9 cellular contexts compared by ENCODE assay signal in the genomic region with DNA sequence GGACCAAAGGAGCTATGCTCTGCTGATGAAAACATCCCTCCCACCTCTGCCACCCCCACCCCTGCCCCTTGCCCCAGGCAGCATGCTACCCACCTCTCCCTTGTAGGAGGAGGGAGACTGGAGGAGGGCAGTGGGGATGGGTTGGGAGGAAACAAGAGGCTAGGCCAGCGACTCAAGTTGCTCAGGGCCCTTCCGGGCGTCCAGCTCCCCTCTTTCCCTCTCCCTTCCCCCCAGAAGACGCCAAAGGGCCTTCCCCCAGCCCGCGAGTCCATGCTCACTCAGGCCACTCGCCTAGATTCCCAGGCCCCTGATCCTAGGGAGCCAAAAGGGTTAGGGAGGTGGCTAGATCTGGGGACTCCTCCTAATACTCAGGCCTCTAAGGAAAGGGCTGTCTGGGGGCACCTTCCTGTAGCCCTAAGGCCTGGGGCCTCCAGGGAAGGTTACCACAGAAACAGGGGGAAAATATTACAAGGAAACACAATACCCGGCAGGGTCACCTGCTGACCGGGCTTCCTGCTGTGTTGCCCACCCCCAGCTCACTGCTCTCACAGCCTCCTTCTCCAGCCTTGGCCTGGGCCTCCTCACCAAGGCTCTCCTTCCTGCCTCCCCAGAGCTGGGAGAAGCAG. TPM values are rescaled to one million over a fixed set of nuclear protein-coding genes. Genes with fewer than 3 reads are reported as not detected.
DNase-seq lines count a peak whose midpoint lies in the region; ATAC-seq, FAIRE-seq and TF ChIP-seq lines count a peak whose summit lies in the region.
"Had no signal": no experiment of that assay in that cellular context is flagged by ENCODE, and none has a peak within 500 bp of the region (broad histone marks: within the 10 kb centered on the region; RNA-seq: fewer than 3 reads in every experiment).

No MANE protein-coding gene starts in this region.

- H3K79me2 ChIP-seq in PC-3 (ENCODE audit: low read length) (peaks cover 86% of the 10 kb centered on the region), endothelial cell of umbilical vein (ENCODE audit: control insufficient read depth, insufficient read depth, low read length) (peaks cover 78% of the 10 kb centered on the region), osteoblast (ENCODE audit: insufficient read depth, low read length) (peaks cover 69% of the 10 kb centered on the region)

- CTCF ChIA-PET in BJ (lab: Yijun Ruan, JAX) (interaction anchor here (0.7 to 4.6 kb wide), 15 partner anchors 10 to 132 kb away, joined by 3 to 41 read pairs (median 5); a partner anchor contains a TSS), PC-3 (lab: Charles Lee) (interaction anchor here (2.8 kb wide), 1 partner anchor 21 kb away, joined by 14 read pairs; no protein-coding TSS in a partner anchor), endothelial cell of umbilical vein (lab: Charles Lee) (interaction anchor here (0.8 to 7.8 kb wide), 12 partner anchors 9 to 107 kb away, joined by 3 to 246 read pairs (median 4); a partner anchor contains a TSS)

- peaks cover 11% of the 10 kb centered on the region for H3K36me3 ChIP-seq in BJ (ENCODE audit: control insufficient read depth, insufficient read depth, low read length)
- peaks cover 10% of the 10 kb centered on the region for H3K36me3 ChIP-seq in PC-3 (ENCODE audit: low read depth, low read length)
- H3K36me3 ChIP-seq in endothelial cell of umbilical vein (ENCODE audit: control insufficient read depth in 2 of 2, extremely low read depth in 1 of 2, insufficient read depth in 2 of 2, low read length in 2 of 2): peaks cover 4 to 7% of the 10 kb centered on the region in 2 experiments
- H3K36me3 ChIP-seq in osteoblast (ENCODE audit: insufficient read depth, low read length): peaks cover 6% of the 10 kb centered on the region

- H3K4me1 ChIP-seq in PC-3 (ENCODE audit: insufficient read depth, low read length) (peaks cover 70% of the 10 kb centered on the region), endothelial cell of umbilical vein (ENCODE audit: control insufficient read depth, extremely low read depth, insufficient read depth, low read length) (peaks cover 75% of the 10 kb centered on the region), osteoblast (ENCODE audit: insufficient read depth, low read length) (peaks cover 71% of the 10 kb centered on the region)

- no peaks in the 10 kb centered on the region for H3K9me2 ChIP-seq in PC-3 (replicated peaks; ENCODE audit: low read length)

- H3K9ac ChIP-seq in PC-3 (ENCODE audit: low read length) (no peak overlapping the region), endothelial cell of umbilical vein (replicated peaks; ENCODE audit: extremely low read depth, insufficient read depth, low read length) (peak overlapping the region; percentile 91)

- H3K4me3 ChIP-seq in BJ (ENCODE audit: low read depth, low read length) (peak overlapping the region; percentile 68), PC-3 (ENCODE audit: low read length) (no peak overlapping the region; the same call in 1 of the 2 replicates), endothelial cell of umbilical vein (replicated peaks in 1 of 3; ENCODE audit: insufficient read depth in 1 of 3, low read depth in 1 of 3, low read length in 3 of 3) (peak overlapping the region; percentile 1 to 85 (median 79)), osteoblast (ENCODE audit: insufficient read depth, low read length) (peak overlapping the region; percentile 84)

- intact Hi-C loops in PC-3 (cut with micrococcal nuclease): no loop called here
- intact Hi-C loops in endothelial cell of umbilical vein (cut with micrococcal nuclease): loop anchor here (1.0 to 5.0 kb wide), 4 partner anchors 8 to 1444 kb away; a partner anchor contains a TSS

- TF ChIP-seq POLR2A in endothelial cell of umbilical vein (IDR thresholded peaks at IDR 0.05; ENCODE audit: low read depth, low read length): no peak

- no peak overlapping the region for H3K27ac ChIP-seq in PC-3 (ENCODE audit: low read length)
- peak overlapping the region; percentile 87 for H3K27ac ChIP-seq in endothelial cell of umbilical vein (ENCODE audit: insufficient read depth, low read depth, low read length)
- H3K27ac ChIP-seq in osteoblast (ENCODE audit: low read depth, low read length): peak overlapping the region; percentile 67

- FAIRE-seq in endothelial cell of umbilical vein (lab: Jason Lieb, UNC): peak; percentile 85

- no peaks in the 10 kb centered on the region for H3F3A ChIP-seq in PC-3 (ENCODE audit: low read length, unreplicated experiment)

- H3K27me3 ChIP-seq in BJ (ENCODE audit: control insufficient read depth, insufficient read depth, low read length): no peaks in the 10 kb centered on the region
- H3K27me3 ChIP-seq in PC-3 (ENCODE audit: low read length): no peaks in the 10 kb centered on the region
- H3K27me3 ChIP-seq in endothelial cell of umbilical vein (ENCODE audit: control insufficient read depth in 2 of 2, insufficient read depth in 2 of 2, low read length in 2 of 2): no peaks in the 10 kb centered on the region
- H3K27me3 ChIP-seq in osteoblast (ENCODE audit: insufficient read depth, low read length): no peaks in the 10 kb centered on the region

- TF ChIP-seq CTCF in BJ (IDR thresholded peaks at IDR 0.05; ENCODE audit: insufficient read depth, low read depth, low read length) (no peak), PC-3 (conservative IDR thresholded peaks at IDR 0.05; ENCODE audit: low read depth, low read length) (no peak), endothelial cell of umbilical vein (IDR thresholded peaks at IDR 0.05; ENCODE audit: extremely low read depth in 1 of 2, insufficient read depth in 1 of 2, low read depth in 1 of 2, low read length in 2 of 2) (no peak), osteoblast (IDR thresholded peaks at IDR 0.05; ENCODE audit: extremely low read depth, low read depth, low read length) (no peak)

- H3K9me1 ChIP-seq in endothelial cell of umbilical vein (replicated peaks; ENCODE audit: control insufficient read depth, extremely low read depth, insufficient read depth, low read length): no peaks in the 10 kb centered on the region

- no peaks in the 10 kb centered on the region for H3K9me3 ChIP-seq in PC-3 (ENCODE audit: low read length)
- H3K9me3 ChIP-seq in endothelial cell of umbilical vein (replicated peaks; ENCODE audit: control insufficient read depth, insufficient read depth, low read length): no peaks in the 10 kb centered on the region
- no peaks in the 10 kb centered on the region for H3K9me3 ChIP-seq in osteoblast (ENCODE audit: low read depth, low read length)

- peaks cover 34% of the 10 kb centered on the region; the same call in 1 of the 2 replicates for H4K20me1 ChIP-seq in PC-3 (ENCODE audit: low read length)
- H4K20me1 ChIP-seq in endothelial cell of umbilical vein (replicated peaks; ENCODE audit: control insufficient read depth, extremely low read depth, insufficient read depth, low read length): no peaks in the 10 kb centered on the region
- peaks cover 45% of the 10 kb centered on the region for H4K20me1 ChIP-seq in osteoblast (ENCODE audit: insufficient read depth, low read length)

- H2AFZ ChIP-seq in PC-3 (ENCODE audit: low read length): no peak overlapping the region
- no peak overlapping the region for H2AFZ ChIP-seq in endothelial cell of umbilical vein (ENCODE audit: low read depth, low read length)
- no peak overlapping the region for H2AFZ ChIP-seq in osteoblast (ENCODE audit: low read length)

- BruUV-seq in PC-3 (replicated peaks; lab: Mats Ljungman, UMichigan) (no TSS peak), endothelial cell of umbilical vein (replicated peaks; lab: Mats Ljungman, UMichigan) (no TSS peak)

- H3K4me2 ChIP-seq in PC-3 (ENCODE audit: low read length) (peak overlapping the region; percentile 96), endothelial cell of umbilical vein (ENCODE audit: insufficient read depth, low read length) (peak overlapping the region; percentile 89), osteoblast (ENCODE audit: insufficient read depth, low read length) (peak overlapping the region; percentile 81)

- dilution Hi-C loops in endothelial cell of umbilical vein (cut with MboI; ENCODE audit: extremely low pct_ligation_motif_present, low sequenced_read_pairs): no loop called here

- ATAC-seq in PC-3: no peak
- no peak for ATAC-seq in GM19324 (IDR thresholded peaks at IDR 0.05; ENCODE audit: low FRiP score, unreplicated experiment)

- POLR2A ChIA-PET in BJ (lab: Charles Lee): no interaction called here
- POLR2A ChIA-PET in PC-3 (lab: Charles Lee; ENCODE audit: unreplicated experiment): interaction anchor here (0.5 kb wide), 1 partner anchor 88 kb away, joined by 3 read pairs; a partner anchor contains a TSS
- POLR2A ChIA-PET in endothelial cell of umbilical vein (lab: Charles Lee): interaction anchor here (1.1 to 3.0 kb wide), 3 partner anchors 9 to 15 kb away, joined by 3 to 17 read pairs (median 9); no protein-coding TSS in a partner anchor

- DNase-seq in BJ (ENCODE audit: low read depth) (no peak), PC-3 (no peak), endothelial cell of umbilical vein (ENCODE audit: low read depth, low spot score) (peak; percentile 90), osteoblast (ENCODE audit: insufficient read length, low spot score, missing footprints) (peak; percentile 76), A172 (ENCODE audit: low spot score) (no peak), Kasumi-1 (lab: John Stamatoyannopoulos, UW) (no peak), T1000 (lab: John Stamatoyannopoulos, UW) (no peak)
- DNase-seq: stimulated activated naive CD4-positive, alpha-beta T cell treated with Interleukin-2 at 50 U/mL for 16 hours had no signal

RNA-seq across cellular contexts. Expression of a gene that starts 2.9 kb away (rescaled TPM):
- polyA plus RNA-seq in BJ (2011; rRNA removed): 28.2 and 67.0 TPM in 2 replicates
- 34.9 and 35.2 TPM in 2 replicates for polyA minus RNA-seq in BJ (2011; rRNA and poly(A)+ RNA removed)
- 44.2 and 59.6 TPM in 2 replicates for total RNA-seq in PC-3 (2014; rRNA removed)
- total RNA-seq in endothelial cell of umbilical vein: 249 and 252 TPM in 2 replicates
- polyA plus RNA-seq in endothelial cell of umbilical vein: 119 and 122 TPM in 2 replicates
- polyA plus RNA-seq in endothelial cell of umbilical vein (2011; cell fraction: cytosol; rRNA removed): 101 and 125 TPM in 2 replicates
- polyA plus RNA-seq in endothelial cell of umbilical vein (2011; cell fraction: nucleus; rRNA removed): 462 and 531 TPM in 2 replicates
- polyA plus RNA-seq in endothelial cell of umbilical vein (2012): 105 and 119 TPM in 2 replicates
- 81.4 and 95.8 TPM in 2 replicates for polyA minus RNA-seq in endothelial cell of umbilical vein
- 25.6 TPM for polyA minus RNA-seq in endothelial cell of umbilical vein (2011; cell fraction: cytosol; rRNA and poly(A)+ RNA removed)
- 127 and 192 TPM in 2 replicates for polyA minus RNA-seq in endothelial cell of umbilical vein (2011; cell fraction: nucleus; rRNA and poly(A)+ RNA removed)
- total RNA-seq in osteoblast: 39.8 and 41.3 TPM in 2 replicates
- total RNA-seq in A172 (2014; rRNA removed; shearing (Covaris generic)): 24.4 and 29.4 TPM in 2 replicates

RNA-seq across cellular contexts. Expression of a gene that starts 43.7 kb away (rescaled TPM):
- polyA plus RNA-seq in BJ (2011; rRNA removed) (11.4 and 16.6 TPM in 2 replicates), endothelial cell of umbilical vein (17.3 and 19.8 TPM in 2 replicates)
- polyA minus RNA-seq in BJ (2011; rRNA and poly(A)+ RNA removed): 11.3 and 16.0 TPM in 2 replicates
- total RNA-seq in PC-3 (2014; rRNA removed) (21.4 and 22.3 TPM in 2 replicates), endothelial cell of umbilical vein (17.9 and 20.3 TPM in 2 replicates), osteoblast (18.0 and 19.2 TPM in 2 replicates)
- 13.0 and 14.1 TPM in 2 replicates for polyA plus RNA-seq in endothelial cell of umbilical vein (2011; cell fraction: cytosol; rRNA removed)
- 21.7 and 24.5 TPM in 2 replicates for polyA plus RNA-seq in endothelial cell of umbilical vein (2011; cell fraction: nucleus; rRNA removed)
- polyA plus RNA-seq in endothelial cell of umbilical vein (2012): 14.7 and 19.3 TPM in 2 replicates
- 14.9 and 20.7 TPM in 2 replicates for polyA minus RNA-seq in endothelial cell of umbilical vein
- polyA minus RNA-seq in endothelial cell of umbilical vein (2011; cell fraction: cytosol; rRNA and poly(A)+ RNA removed): 18.2 TPM
- polyA minus RNA-seq in endothelial cell of umbilical vein (2011; cell fraction: nucleus; rRNA and poly(A)+ RNA removed): 7.0 and 7.5 TPM in 2 replicates
- total RNA-seq in A172 (2014; rRNA removed; shearing (Covaris generic)): 4.3 and 10.0 TPM in 2 replicates

RNA-seq across cellular contexts. Expression of a gene that starts 58.1 kb away (rescaled TPM):
- polyA plus RNA-seq in BJ (2011; rRNA removed): 1.3 and 2.4 TPM in 2 replicates
- polyA minus RNA-seq in BJ (2011; rRNA and poly(A)+ RNA removed): 2.0 and 3.9 TPM in 2 replicates
- total RNA-seq in PC-3 (2014; rRNA removed): 6.7 and 9.3 TPM in 2 replicates
- total RNA-seq in endothelial cell of umbilical vein: 53.6 and 55.1 TPM in 2 replicates
- polyA plus RNA-seq in endothelial cell of umbilical vein: 30.8 and 34.5 TPM in 2 replicates
- polyA plus RNA-seq in endothelial cell of umbilical vein (2011; cell fraction: cytosol; rRNA removed): 14.4 and 18.3 TPM in 2 replicates
- polyA plus RNA-seq in endothelial cell of umbilical vein (2011; cell fraction: nucleus; rRNA removed): 171 and 207 TPM in 2 replicates
- polyA plus RNA-seq in endothelial cell of umbilical vein (2012): 29.7 and 38.7 TPM in 2 replicates
- 34.0 and 42.1 TPM in 2 replicates for polyA minus RNA-seq in endothelial cell of umbilical vein
- 3.3 TPM for polyA minus RNA-seq in endothelial cell of umbilical vein (2011; cell fraction: cytosol; rRNA and poly(A)+ RNA removed)
- 57.3 and 65.6 TPM in 2 replicates for polyA minus RNA-seq in endothelial cell of umbilical vein (2011; cell fraction: nucleus; rRNA and poly(A)+ RNA removed)
- total RNA-seq in osteoblast: 3.5 and 4.3 TPM in 2 replicates
- total RNA-seq in A172 (2014; rRNA removed; shearing (Covaris generic)): 1.3 and 1.4 TPM in 2 replicates

Comparison
In these comparisons a context has a peak if more than half of its experiments do, and no peak if none do; other contexts are left out.
1. DNase-seq: peak in endothelial cell of umbilical vein (single experiment) and osteoblast (single experiment); none in BJ (single experiment), PC-3 (single experiment), A172 (single experiment), Kasumi-1 (0 of 2) and T1000 (single experiment).
2. Peak in every context shown above with its lines, with median percentiles within 50 percentile points of each other: H3K4me2 ChIP-seq.